14 cellular contexts compared by ENCODE assay signal in genomic region chr16:20453633-20454032, GRCh38. TPM values are rescaled to one million over a fixed set of nuclear protein-coding genes. Genes with fewer than 3 reads are reported as not detected.
"Had no signal": no experiment of that assay in that cellular context is flagged by ENCODE, and none has a peak within 500 bp of the region (broad histone marks: within the 10 kb centered on the region; RNA-seq: fewer than 3 reads in every experiment).

No MANE protein-coding gene starts in this region.

RNA-seq across cellular contexts. Expression of gene ACSM2A, which starts 2.3 kb away (rescaled TPM):
- total RNA-seq: stomach, suprapubic skin, temporal lobe, thoracic aorta, tibial nerve, transverse colon, upper lobe of right lung, ureter, urinary bladder, uterus, vagina had no signal

RNA-seq across cellular contexts. Expression of gene PDILT, which starts 49.1 kb away (rescaled TPM):
- total RNA-seq: subcutaneous adipose tissue, suprapubic skin, temporal lobe, thoracic aorta, thyroid gland, tibial nerve, transverse colon, upper lobe of left lung, upper lobe of right lung, ureter, urinary bladder, uterus, vagina had no signal
- polyA plus RNA-seq: urinary bladder had no signal
